Comparison of ENCODE assay signal across 31 cellular contexts in genomic region chrX:10628906-10629305, GRCh38. TPM values are rescaled to one million over a fixed set of nuclear protein-coding genes. Genes with fewer than 3 reads are reported as not detected.
DNase-seq lines count a peak whose midpoint lies in the region; ATAC-seq, FAIRE-seq and TF ChIP-seq lines count a peak whose summit lies in the region.
"Had no signal": no experiment of that assay in that cellular context is flagged by ENCODE, and none has a peak within 500 bp of the region (broad histone marks: within the 10 kb centered on the region; RNA-seq: fewer than 3 reads in every experiment).

No MANE protein-coding gene starts in this region.

- CTCF ChIA-PET in PC-9 (lab: Charles Lee) (no interaction called here), endothelial cell of umbilical vein (lab: Charles Lee) (interaction anchor here (1.1 to 1.3 kb wide), 2 partner anchors 9 to 13 kb away, joined by 3 read pairs; partner anchors contain the start of gene MID1)

- DNase-seq in H4 (ENCODE audit: low spot score) (peak; percentile 63), PC-9 (peak; percentile 39 to 68), endothelial cell of umbilical vein (ENCODE audit: low read depth, low spot score) (no peak), smooth muscle cell (lab: John Stamatoyannopoulos, UW; ENCODE audit: unreplicated experiment) (no peak), NAMALWA (ENCODE audit: low spot score) (no peak), NCI-H526 (lab: John Stamatoyannopoulos, UW) (no peak)
- DNase-seq: activated CD4-positive, alpha-beta T cell treated with anti-CD3 and anti-CD28 coated beads for 48 hours; activated CD8-positive, alpha-beta memory T cell treated with anti-CD3 and anti-CD28 coated beads for 24 hours; activated effector memory CD4-positive, alpha-beta T cell treated with Interleukin-2 at 50 U/mL for 16 hours; activated T-cell treated with anti-CD3 and anti-CD28 coated beads, Interleukin-2, amount 50 U/mL, for 1 hour; anterior cingulate cortex; effector memory CD4-positive, alpha-beta T cell; erythroblast; GDM1; glutamatergic neuron; kidney; NCI-H1105; NCI-H187 treated with DMSO at 0.1 percent for 48 hours; NCI-H526 treated with DMSO at 0.1 percent for 48 hours; NK-92 treated with Interleukin-12 subunit alpha and Interleukin-12 subunit beta, amount 100 ng/mL, for 24 hours; sigmoid colon; stimulated activated CD4-positive, alpha-beta T cell treated with anti-CD3 and anti-CD28 coated beads, Interleukin-15, amount 100 ng/mL, for 24 hours; stimulated activated CD4-positive, alpha-beta T cell treated with anti-CD3 and anti-CD28 coated beads, Interleukin-4, amount 100 ng/mL, for 4 hours; SW 1271; T-helper 9 cell had no signal

- no peak overlapping the region for H3K9ac ChIP-seq in endothelial cell of umbilical vein (replicated peaks; ENCODE audit: extremely low read depth, insufficient read depth, low read length)
- H3K9ac ChIP-seq in smooth muscle cell (ENCODE audit: low read depth): no peak overlapping the region
- H3K9ac ChIP-seq: BLaER1 had no signal

- TF ChIP-seq CTCF in PC-9 (conservative IDR thresholded peaks at IDR 0.05) (no peak), endothelial cell of umbilical vein (IDR thresholded peaks at IDR 0.05; ENCODE audit: extremely low read depth in 1 of 2, insufficient read depth in 1 of 2, low read depth in 1 of 2, low read length in 2 of 2) (no peak), smooth muscle cell (IDR thresholded peaks at IDR 0.05; ENCODE audit: borderline replicate concordance, insufficient read depth, poor library complexity, severe bottlenecking) (no peak)

- H3K9me3 ChIP-seq in PC-9 (ENCODE audit: insufficient read depth, low read depth) (no peaks in the 10 kb centered on the region), endothelial cell of umbilical vein (replicated peaks; ENCODE audit: control insufficient read depth, insufficient read depth, low read length) (no peaks in the 10 kb centered on the region), smooth muscle cell (replicated peaks; ENCODE audit: low read depth) (no peaks in the 10 kb centered on the region)
- H3K9me3 ChIP-seq: BLaER1, neutrophil, sigmoid colon, tibial nerve had no signal

- H2AFZ ChIP-seq in PC-9: no peak overlapping the region
- H2AFZ ChIP-seq in endothelial cell of umbilical vein (ENCODE audit: low read depth, low read length): no peak overlapping the region
- H2AFZ ChIP-seq in smooth muscle cell (ENCODE audit: low read depth): no peak overlapping the region

- H3K79me2 ChIP-seq in PC-9 (ENCODE audit: low read depth): no peaks in the 10 kb centered on the region
- H3K79me2 ChIP-seq in endothelial cell of umbilical vein (ENCODE audit: control insufficient read depth, insufficient read depth, low read length): no peaks in the 10 kb centered on the region
- no peaks in the 10 kb centered on the region for H3K79me2 ChIP-seq in smooth muscle cell (ENCODE audit: low read depth)

- peaks cover 9% of the 10 kb centered on the region; the same call in 1 of the 2 replicates for H3F3A ChIP-seq in PC-9 (ENCODE audit: insufficient read depth, low read depth)
- H3F3A ChIP-seq in smooth muscle cell (ENCODE audit: low read depth): no peaks in the 10 kb centered on the region

- H3K36me3 ChIP-seq in PC-9 (ENCODE audit: low read depth) (no peaks in the 10 kb centered on the region), endothelial cell of umbilical vein (ENCODE audit: control insufficient read depth in 2 of 2, extremely low read depth in 1 of 2, insufficient read depth in 2 of 2, low read length in 2 of 2) (no peaks in the 10 kb centered on the region), smooth muscle cell (ENCODE audit: low read depth) (no peaks in the 10 kb centered on the region)
- H3K36me3 ChIP-seq: BLaER1, neutrophil, sigmoid colon, tibial nerve had no signal

- H4K20me1 ChIP-seq in PC-9 (ENCODE audit: insufficient read depth): no peaks in the 10 kb centered on the region
- no peaks in the 10 kb centered on the region for H4K20me1 ChIP-seq in endothelial cell of umbilical vein (replicated peaks; ENCODE audit: control insufficient read depth, extremely low read depth, insufficient read depth, low read length)
- H4K20me1 ChIP-seq in smooth muscle cell (ENCODE audit: low read depth): no peaks in the 10 kb centered on the region
- H4K20me1 ChIP-seq: BLaER1 had no signal

- dilution Hi-C loops in endothelial cell of umbilical vein (cut with MboI; ENCODE audit: extremely low pct_ligation_motif_present, low sequenced_read_pairs): no loop called here

- no peaks in the 10 kb centered on the region for H3K27me3 ChIP-seq in PC-9 (ENCODE audit: insufficient read depth, low read depth)
- no peaks in the 10 kb centered on the region for H3K27me3 ChIP-seq in endothelial cell of umbilical vein (ENCODE audit: control insufficient read depth in 2 of 2, insufficient read depth in 2 of 2, low read length in 2 of 2)
- H3K27me3 ChIP-seq in smooth muscle cell (ENCODE audit: low read depth): no peaks in the 10 kb centered on the region
- H3K27me3 ChIP-seq: neutrophil, sigmoid colon, tibial nerve had no signal

- no peak for ATAC-seq in HG03439 (IDR thresholded peaks at IDR 0.05; ENCODE audit: unreplicated experiment)
- ATAC-seq: activated naive CD4-positive, alpha-beta T cell treated with anti-CD3 and anti-CD28 coated beads, Interleukin-2, amount 50 U/mL, for 72 hours had no signal

- H3K27ac ChIP-seq in PC-9 (peak overlapping the region; percentile 56; the same call in 1 of the 2 replicates), endothelial cell of umbilical vein (ENCODE audit: insufficient read depth, low read depth, low read length) (no peak overlapping the region), smooth muscle cell (ENCODE audit: low read depth) (peak overlapping the region; percentile 49)
- H3K27ac ChIP-seq: BLaER1, coronary artery, neutrophil, sigmoid colon, tibial nerve had no signal

- WGBS in smooth muscle cell (ENCODE audit: low lambda C conversion rate): 55% methylated on average over 3 of the region's 3 CpGs

- no peaks in the 10 kb centered on the region for H3K9me1 ChIP-seq in endothelial cell of umbilical vein (replicated peaks; ENCODE audit: control insufficient read depth, extremely low read depth, insufficient read depth, low read length)

- intact Hi-C loops in PC-9 (cut with micrococcal nuclease; ENCODE audit: unreplicated experiment) (loop anchor here (1.0 kb wide), 1 partner anchor 11 kb away; no protein-coding TSS in a partner anchor), endothelial cell of umbilical vein (cut with micrococcal nuclease) (no loop called here)

- peaks cover 34% of the 10 kb centered on the region for H3K4me1 ChIP-seq in PC-9 (replicated peaks; ENCODE audit: insufficient read depth)
- H3K4me1 ChIP-seq in endothelial cell of umbilical vein (ENCODE audit: control insufficient read depth, extremely low read depth, insufficient read depth, low read length): peaks cover 5% of the 10 kb centered on the region
- H3K4me1 ChIP-seq in smooth muscle cell (ENCODE audit: low read depth): no peaks in the 10 kb centered on the region
- H3K4me1 ChIP-seq: BLaER1 had no signal

- POLR2A ChIA-PET in PC-9 (lab: Charles Lee; ENCODE audit: unreplicated experiment): no interaction called here
- POLR2A ChIA-PET in endothelial cell of umbilical vein (lab: Charles Lee): no interaction called here

- no peaks in the 10 kb centered on the region for H3K9me2 ChIP-seq in PC-9 (ENCODE audit: insufficient read depth)

- FAIRE-seq in endothelial cell of umbilical vein (lab: Jason Lieb, UNC): peak; percentile 56

- H3K4me3 ChIP-seq in PC-9 (no peak overlapping the region), endothelial cell of umbilical vein (replicated peaks in 1 of 3; ENCODE audit: insufficient read depth in 1 of 3, low read depth in 1 of 3, low read length in 3 of 3) (no peak overlapping the region), smooth muscle cell (no peak overlapping the region)
- H3K4me3 ChIP-seq: BLaER1, coronary artery, sigmoid colon, tibial nerve had no signal

- no peak for TF ChIP-seq POLR2A in endothelial cell of umbilical vein (IDR thresholded peaks at IDR 0.05; ENCODE audit: low read depth, low read length)

- H3K4me2 ChIP-seq in PC-9 (no peak overlapping the region), endothelial cell of umbilical vein (ENCODE audit: insufficient read depth, low read length) (no peak overlapping the region), smooth muscle cell (no peak overlapping the region)
- H3K4me2 ChIP-seq: BLaER1 had no signal

- BruUV-seq in PC-9 (replicated peaks; lab: Mats Ljungman, UMichigan): no TSS peak
- no TSS peak for BruUV-seq in endothelial cell of umbilical vein (replicated peaks; lab: Mats Ljungman, UMichigan)

TF ChIP-seq in endothelial cell of umbilical vein, 7 proteins besides CTCF, POLR2A, EP300 and RAD21:
- TF ChIP-seq GATA2 (IDR thresholded peaks at IDR 0.05; ENCODE audit: insufficient read depth, insufficient read length, low read depth, low read length) (no peak), EZH2 (IDR thresholded peaks at IDR 0.05; ENCODE audit: borderline replicate concordance, low read depth, low read length, severe bottlenecking) (no peak), FOS (IDR thresholded peaks at IDR 0.05; ENCODE audit: borderline replicate concordance, insufficient read depth, low read length) (no peak), MYC (IDR thresholded peaks at IDR 0.05; ENCODE audit: low read depth, low read length) (no peak), POLR2AphosphoS5 (IDR thresholded peaks at IDR 0.05; ENCODE audit: insufficient read depth, low read depth, low read length) (no peak)

RNA-seq across cellular contexts. Expression of gene MID1, which starts 8.5 kb away (rescaled TPM):
- 9.1 and 14.3 TPM in 2 replicates for total RNA-seq in H4 (2014; rRNA removed; shearing (Covaris generic))
- 57.0 and 79.5 TPM in 2 replicates for total RNA-seq in PC-9 (2021)
- 24.5 and 29.8 TPM in 2 replicates for total RNA-seq in endothelial cell of umbilical vein
- 18.1 and 21.3 TPM in 2 replicates for polyA plus RNA-seq in endothelial cell of umbilical vein
- polyA plus RNA-seq in endothelial cell of umbilical vein (2011; cell fraction: cytosol; rRNA removed): 11.7 and 15.2 TPM in 2 replicates
- polyA plus RNA-seq in endothelial cell of umbilical vein (2011; cell fraction: nucleus; rRNA removed): 76.8 and 83.8 TPM in 2 replicates
- 20.4 and 23.7 TPM in 2 replicates for polyA plus RNA-seq in endothelial cell of umbilical vein (2012)
- 59.9 and 81.1 TPM in 2 replicates for polyA minus RNA-seq in endothelial cell of umbilical vein
- 13.6 TPM for polyA minus RNA-seq in endothelial cell of umbilical vein (2011; cell fraction: cytosol; rRNA and poly(A)+ RNA removed)
- polyA minus RNA-seq in endothelial cell of umbilical vein (2011; cell fraction: nucleus; rRNA and poly(A)+ RNA removed): 101 and 113 TPM in 2 replicates
- 41.1 and 45.2 TPM in 2 replicates for total RNA-seq in smooth muscle cell
- 22.6 and 46.6 TPM in 2 replicates for polyA plus RNA-seq in smooth muscle cell

Comparison
In these comparisons a context has a peak if more than half of its experiments do, and no peak if none do; other contexts are left out.
1. DNase-seq: peak in H4 (single experiment) and PC-9 (2 of 2); none in endothelial cell of umbilical vein (single experiment), smooth muscle cell (single experiment), NAMALWA (single experiment) and NCI-H526 (0 of 2).